ENCODE assay signal across 9 cellular contexts in the genomic region with DNA sequence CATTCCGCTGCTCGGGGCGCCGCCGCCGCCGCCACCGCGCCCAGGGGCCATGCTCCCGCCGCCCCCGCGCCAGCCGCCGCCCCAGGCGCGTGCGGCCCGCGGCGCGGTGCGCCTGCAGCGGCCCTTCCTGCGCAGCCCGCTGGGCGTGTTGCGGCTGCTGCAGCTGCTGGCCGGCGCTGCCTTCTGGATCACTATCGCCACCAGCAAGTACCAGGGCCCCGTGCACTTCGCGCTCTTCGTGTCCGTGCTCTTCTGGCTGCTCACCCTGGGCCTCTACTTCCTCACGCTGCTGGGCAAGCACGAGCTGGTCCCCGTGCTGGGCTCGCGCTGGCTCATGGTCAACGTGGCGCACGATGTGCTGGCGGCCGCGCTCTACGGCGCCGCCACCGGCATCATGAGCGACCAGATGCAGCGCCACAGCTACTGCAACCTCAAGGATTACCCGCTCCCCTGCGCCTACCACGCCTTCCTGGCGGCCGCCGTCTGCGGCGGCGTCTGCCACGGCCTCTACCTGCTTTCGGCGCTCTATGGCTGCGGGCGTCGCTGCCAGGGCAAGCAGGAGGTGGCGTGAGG. TPM values are rescaled to one million over a fixed set of nuclear protein-coding genes. Genes with fewer than 3 reads are reported as not detected.
DNase-seq lines count a peak whose midpoint lies in the region; ATAC-seq and TF ChIP-seq lines count a peak whose summit lies in the region.
"Had no signal": no experiment of that assay in that cellular context is flagged by ENCODE, and none has a peak within 500 bp of the region (broad histone marks: within the 10 kb centered on the region; RNA-seq: fewer than 3 reads in every experiment).

No MANE protein-coding gene starts in this region.

- H3K36me3 ChIP-seq in SJSA1 (peaks cover 44% of the 10 kb centered on the region), heart left ventricle (peaks cover 0 to 20% (median 0%) of the 10 kb centered on the region in 9 donors)

- H3K9me3 ChIP-seq in SJSA1 (replicated peaks) (no peaks in the 10 kb centered on the region; the same call in 1 of the 2 replicates), heart left ventricle (no peaks in the 10 kb centered on the region)

- WGBS in heart left ventricle, 4 donors = 0 to 1% (median 0%) methylated on average over 9 to 69 of the region's 69 CpGs

- no peak for TF ChIP-seq POLR2A in heart left ventricle (IDR thresholded peaks at IDR 0.05)

- peak; percentile 71 for DNase-seq in D341Med (ENCODE audit: low spot score)
- peak; percentile 65 for DNase-seq in HT1080 (ENCODE audit: low read depth)
- peak; percentile 76 to 85 for DNase-seq in SJSA1 (ENCODE audit: low read depth in 1 of 2, low spot score in 2 of 2)
- peak; percentile 66 for DNase-seq in amniotic epithelial cell (ENCODE audit: low read depth)
- peak; percentile 72 to 84 (median 76) for DNase-seq in heart left ventricle
- DNase-seq in pons (ENCODE audit: low spot score) = peak; percentile 72
- DNase-seq in NK-92 (lab: John Stamatoyannopoulos, UW; ENCODE audit: unreplicated experiment) = no peak

- intact Hi-C loops in heart left ventricle (cut with DNase I) = loop anchor here in 3 of 10 donors (1.0 to 2.0 kb wide), 3 partner anchors 17 to 27 kb away; a partner anchor contains a TSS

- peaks cover 38% of the 10 kb centered on the region for H3K4me1 ChIP-seq in SJSA1 (replicated peaks)
- peaks cover 0 to 68% (median 33%) of the 10 kb centered on the region in 12 donors for H3K4me1 ChIP-seq in heart left ventricle

- peak in 5 of 12 donors; percentile 22 to 40 (median 30) for TF ChIP-seq CTCF in heart left ventricle (IDR thresholded peaks at IDR 0.05)

- ATAC-seq in GM19452 (IDR thresholded peaks at IDR 0.05; ENCODE audit: unreplicated experiment) = peak; percentile 74
- ATAC-seq in heart left ventricle = peak in 3 of 4 donors; percentile 70 to 79 (median 70)

- H3K27me3 ChIP-seq in SJSA1 (replicated peaks) (no peaks in the 10 kb centered on the region), heart left ventricle (no peaks in the 10 kb centered on the region)

- H3K27ac ChIP-seq in SJSA1 (peak overlapping the region; percentile 83), heart left ventricle (peak overlapping the region; percentile 81 to 98 (median 92))

- H3K4me3 ChIP-seq in SJSA1 (peak overlapping the region; percentile 86), heart left ventricle (peak overlapping the region; percentile 50 to 86 (median 68))

RNA-seq across cellular contexts. Expression of a gene that starts 0.4 kb away (rescaled TPM):
- total RNA-seq in HT1080 (2014; rRNA removed; shearing (Covaris generic)) = 40.5 and 48.1 TPM in 2 replicates
- polyA plus RNA-seq in HT1080 (2015; cell fraction: cytosol; rRNA removed) = 63.4 and 64.3 TPM in 2 replicates
- 45.5 and 52.2 TPM in 2 replicates for polyA plus RNA-seq in HT1080 (2015; cell fraction: nucleus; rRNA removed)
- total RNA-seq in SJSA1 (2014; rRNA removed; shearing (Covaris generic)) = 30.7 and 36.5 TPM in 2 replicates
- total RNA-seq in heart left ventricle = 10 to 100 TPM in 2 of 9 donors, 1 to 10 TPM in 7; 4.4 to 17.2 (median 6.8) TPM
- 10 to 100 TPM in 1 of 2 donors, 1 to 10 TPM in 1; 3.0 to 10.1 TPM for polyA plus RNA-seq in heart left ventricle

RNA-seq across cellular contexts. Expression of a gene that starts 23.0 kb away (rescaled TPM):
- total RNA-seq in HT1080 (2014; rRNA removed; shearing (Covaris generic)) = 19.4 and 20.9 TPM in 2 replicates
- polyA plus RNA-seq in HT1080 (2015; cell fraction: cytosol; rRNA removed) = 13.7 and 14.0 TPM in 2 replicates
- 44.9 and 49.2 TPM in 2 replicates for polyA plus RNA-seq in HT1080 (2015; cell fraction: nucleus; rRNA removed)
- 20.8 and 20.9 TPM in 2 replicates for total RNA-seq in SJSA1 (2014; rRNA removed; shearing (Covaris generic))
- 10 to 100 TPM in 8 of 9 donors, 1 to 10 TPM in 1; 7.3 to 16.1 (median 13.1) TPM for total RNA-seq in heart left ventricle
- polyA plus RNA-seq in heart left ventricle = 10 to 100 TPM in 1 of 2 donors, 1 to 10 TPM in 1; 9.5 to 28.5 TPM

RNA-seq across cellular contexts. Expression of a gene that starts 26.9 kb away (rescaled TPM):
- 27.4 and 34.9 TPM in 2 replicates for total RNA-seq in HT1080 (2014; rRNA removed; shearing (Covaris generic))
- polyA plus RNA-seq in HT1080 (2015; cell fraction: cytosol; rRNA removed) = 14.5 and 16.8 TPM in 2 replicates
- 8.9 and 12.3 TPM in 2 replicates for polyA plus RNA-seq in HT1080 (2015; cell fraction: nucleus; rRNA removed)
- total RNA-seq in SJSA1 (2014; rRNA removed; shearing (Covaris generic)) = 4.3 and 8.6 TPM in 2 replicates
- total RNA-seq in heart left ventricle = 10 to 100 TPM in 4 of 9 donors, 1 to 10 TPM in 5; 7.0 to 13.0 (median 9.9) TPM
- polyA plus RNA-seq in heart left ventricle = 10 to 100 TPM in 1 of 2 donors, 1 to 10 TPM in 1; 6.6 to 38.6 TPM

RNA-seq across cellular contexts. Expression of a gene that starts 57.9 kb away (rescaled TPM):
- total RNA-seq in HT1080 (2014; rRNA removed; shearing (Covaris generic)) = not detected in 2 replicates
- not detected in 2 replicates for polyA plus RNA-seq in HT1080 (2015; cell fraction: cytosol; rRNA removed)
- not detected in 2 replicates for polyA plus RNA-seq in HT1080 (2015; cell fraction: nucleus; rRNA removed)
- total RNA-seq in SJSA1 (2014; rRNA removed; shearing (Covaris generic)) = not detected in 2 replicates
- 1 to 10 TPM in 5 of 9 donors, under 1 TPM in 4; 0.12 to 3.7 (median 1.8) TPM for total RNA-seq in heart left ventricle
- polyA plus RNA-seq in heart left ventricle = 1 to 10 TPM in 1 of 2 donors, under 1 TPM in 1; 1.00 to 1.3 TPM
- total RNA-seq: glomerular endothelial cell had no signal
